Comparison of ENCODE assay signal across 9 cellular contexts in the genomic region with DNA sequence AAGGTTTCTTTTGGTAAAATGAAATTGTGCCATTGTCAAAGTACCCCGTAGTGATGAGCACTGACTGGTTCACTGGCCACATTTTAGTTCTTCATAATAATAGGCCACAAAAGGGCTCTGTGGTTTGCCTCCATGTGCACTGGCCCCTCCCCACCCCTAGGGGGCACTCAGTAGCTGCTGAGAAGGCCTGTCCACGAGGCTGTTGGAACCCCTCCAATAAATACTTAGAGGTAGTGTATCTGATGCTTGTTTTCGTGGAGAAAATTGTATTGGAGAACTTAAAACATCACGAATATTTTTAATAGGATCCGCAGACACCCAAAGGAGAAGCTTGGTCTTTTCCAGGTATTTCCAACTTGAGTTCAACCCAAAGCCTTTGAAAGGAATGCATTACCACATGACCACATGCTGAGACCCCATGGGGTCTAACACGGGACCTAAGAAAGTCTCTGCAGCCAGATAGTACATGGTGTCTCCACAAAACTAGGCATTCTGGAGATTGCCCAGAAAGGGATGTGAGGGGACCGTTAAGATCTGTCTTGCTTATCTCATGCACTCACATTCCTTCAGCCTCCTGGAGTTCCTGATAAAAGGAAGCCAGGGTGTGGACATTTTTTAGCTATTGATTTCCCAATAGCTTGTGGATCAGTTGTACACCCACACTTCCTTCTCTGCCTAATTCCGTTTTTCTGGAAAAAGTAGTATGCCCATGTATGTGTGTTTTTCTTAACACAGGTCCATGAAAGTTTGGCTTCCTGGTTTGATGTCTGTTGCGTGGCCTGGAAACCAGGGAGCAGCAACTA. TPM values are rescaled to one million over a fixed set of nuclear protein-coding genes. Genes with fewer than 3 reads are reported as not detected.
DNase-seq lines count a peak whose midpoint lies in the region; FAIRE-seq and TF ChIP-seq lines count a peak whose summit lies in the region.
"Had no signal": no experiment of that assay in that cellular context is flagged by ENCODE, and none has a peak within 500 bp of the region (broad histone marks: within the 10 kb centered on the region; RNA-seq: fewer than 3 reads in every experiment).

No MANE protein-coding gene starts in this region.

- no peaks in the 10 kb centered on the region for H3K4me1 Mint-ChIP-seq in activated CD4-positive, alpha-beta memory T cell treated with anti-CD3 and anti-CD28 coated beads, Interleukin-2, amount 10 ng/mL, durations not matched to agents 7 days and 5 days

- WGBS in small intestine, 3 donors, result 58 to 64% (median 59%) methylated on average over 9 of the region's 9 CpGs

- no peak for TF ChIP-seq POLR2A in H54 (IDR thresholded peaks at IDR 0.05; ENCODE audit: low read depth, low read length)

- FAIRE-seq in H54 (lab: Jason Lieb, UNC) (peak; percentile 82), small intestine (lab: Jason Lieb, UNC) (no peak)

- H3K4me3 ChIP-seq in small intestine (ENCODE audit: low read depth in 1 of 2, low read length in 2 of 2), result no peak overlapping the region
- H3K4me3 ChIP-seq: tibial artery had no signal

- H3K27ac ChIP-seq in small intestine (ENCODE audit: low read depth in 1 of 2, low read length in 1 of 2), result no peak overlapping the region
- H3K27ac ChIP-seq: tibial artery had no signal

- H3K4me1 ChIP-seq in small intestine (ENCODE audit: control insufficient read depth in 2 of 2, insufficient read depth in 1 of 2, low read depth in 1 of 2, low read length in 1 of 2), result no peaks in the 10 kb centered on the region
- H3K4me1 ChIP-seq: tibial artery had no signal

- no peaks in the 10 kb centered on the region for H3K9me3 ChIP-seq in small intestine (ENCODE audit: control insufficient read depth, low read depth)

- peak; percentile 38 for DNase-seq in activated CD4-positive, CD25-positive, alpha-beta regulatory T cell treated with anti-CD3 and anti-CD28 coated beads, Interleukin-2, amount 50 U/mL, for 72 hours
- no peak for DNase-seq in activated CD4-positive, CD25-positive, alpha-beta regulatory T cell (lab: John Stamatoyannopoulos, UW)
- no peak for DNase-seq in H54 (ENCODE audit: insufficient read length, low spot score)
- DNase-seq in NCI-H1092 treated with DMSO at 0.1 percent for 48 hours (lab: John Stamatoyannopoulos, UW), result peak; percentile 4
- DNase-seq in activated CD4-positive, alpha-beta memory T cell treated with anti-CD3 and anti-CD28 coated beads, Interleukin-2, amount 10 ng/mL, durations not matched to agents 7 days and 5 days, result peak; percentile 58
- DNase-seq in head of caudate nucleus, result peak in 38 of 42 donors; percentile 14 to 74 (median 36)
- peak; percentile 66 for DNase-seq in small intestine
- no peak for DNase-seq in GOT3 (lab: John Stamatoyannopoulos, UW)

- no peak overlapping the region for H3K27ac Mint-ChIP-seq in activated CD4-positive, alpha-beta memory T cell treated with anti-CD3 and anti-CD28 coated beads, Interleukin-2, amount 10 ng/mL, durations not matched to agents 7 days and 5 days

- no peaks in the 10 kb centered on the region for H3K9me3 Mint-ChIP-seq in activated CD4-positive, alpha-beta memory T cell treated with anti-CD3 and anti-CD28 coated beads, Interleukin-2, amount 10 ng/mL, durations not matched to agents 7 days and 5 days

- H3K36me3 ChIP-seq in small intestine (ENCODE audit: control insufficient read depth in 2 of 2, insufficient read depth in 2 of 2, low read length in 2 of 2), result peaks cover 0 to 3% of the 10 kb centered on the region in 2 donors

- intact Hi-C loops in head of caudate nucleus (cut with DNase I), result no loop called here

- POLR2A ChIA-PET in activated CD4-positive, alpha-beta memory T cell treated with anti-CD3 and anti-CD28 coated beads, Interleukin-2, amount 10 ng/mL, durations not matched to agents 7 days and 5 days (lab: Charles Lee), result no interaction called here

- no peaks in the 10 kb centered on the region for H3K27me3 Mint-ChIP-seq in activated CD4-positive, alpha-beta memory T cell treated with anti-CD3 and anti-CD28 coated beads, Interleukin-2, amount 10 ng/mL, durations not matched to agents 7 days and 5 days

- H3K4me3 Mint-ChIP-seq in activated CD4-positive, alpha-beta memory T cell treated with anti-CD3 and anti-CD28 coated beads, Interleukin-2, amount 10 ng/mL, durations not matched to agents 7 days and 5 days, result no peak overlapping the region

- CTCF ChIA-PET in activated CD4-positive, alpha-beta memory T cell treated with anti-CD3 and anti-CD28 coated beads, Interleukin-2, amount 10 ng/mL, durations not matched to agents 7 days and 5 days (lab: Charles Lee), result interaction anchor here (0.8 to 3.0 kb wide), 11 partner anchors 8 to 427 kb away, joined by 3 to 27 read pairs (median 4); partner anchors contain the start of gene NOSTRIN

- H3K27me3 ChIP-seq in small intestine (ENCODE audit: control insufficient read depth in 2 of 2, insufficient read depth in 2 of 2, low read length in 2 of 2), result no peaks in the 10 kb centered on the region
- H3K27me3 ChIP-seq: tibial artery had no signal

- peaks cover 4% of the 10 kb centered on the region for H3K36me3 Mint-ChIP-seq in activated CD4-positive, alpha-beta memory T cell treated with anti-CD3 and anti-CD28 coated beads, Interleukin-2, amount 10 ng/mL, durations not matched to agents 7 days and 5 days (ENCODE audit: low read depth)

RNA-seq across cellular contexts. Expression of gene NOSTRIN, which starts 28.5 kb away (rescaled TPM):
- total RNA-seq in activated CD4-positive, alpha-beta memory T cell treated with anti-CD3 and anti-CD28 coated beads, Interleukin-2, amount 10 ng/mL, durations not matched to agents 7 days and 5 days, result not detected
- 10 to 100 TPM; 14.0 to 43.8 (median 38.4) TPM for polyA plus RNA-seq in small intestine

Comparison
In these comparisons a context has a peak if more than half of its experiments do, and no peak if none do; other contexts are left out.
1. DNase-seq: peak in activated CD4-positive, CD25-positive, alpha-beta regulatory T cell treated with anti-CD3 and anti-CD28 coated beads, Interleukin-2, amount 50 U/mL, for 72 hours (single experiment), NCI-H1092 treated with DMSO at 0.1 percent for 48 hours (single experiment), activated CD4-positive, alpha-beta memory T cell treated with anti-CD3 and anti-CD28 coated beads, Interleukin-2, amount 10 ng/mL, durations not matched to agents 7 days and 5 days (single experiment), head of caudate nucleus (38 of 42) and small intestine (single experiment); none in activated CD4-positive, CD25-positive, alpha-beta regulatory T cell (0 of 4), H54 (single experiment) and GOT3 (single experiment).